In the genomic region with DNA sequence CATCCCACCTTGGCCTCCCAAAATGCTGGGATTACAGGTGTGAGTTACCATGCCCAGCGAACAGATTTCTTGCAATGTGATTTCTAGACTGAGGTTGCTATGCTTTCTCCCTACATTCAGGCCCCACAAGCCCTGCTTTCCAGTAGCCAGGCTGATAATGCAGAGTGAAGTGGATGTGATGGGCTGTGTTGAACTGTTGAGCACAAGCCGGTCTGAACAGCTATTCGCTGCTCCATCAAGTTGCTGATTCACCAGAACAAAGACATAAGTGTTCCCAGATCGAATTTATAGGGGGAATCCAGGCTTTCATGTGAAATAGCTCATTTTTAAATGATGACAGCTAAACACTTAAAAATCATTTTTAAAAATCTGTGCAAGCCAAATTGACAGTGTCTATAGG, we compare ENCODE assay signal across 19 cellular contexts. TPM values are rescaled to one million over a fixed set of nuclear protein-coding genes. Genes with fewer than 3 reads are reported as not detected.
"Had no signal": no experiment of that assay in that cellular context is flagged by ENCODE, and none has a peak within 500 bp of the region (broad histone marks: within the 10 kb centered on the region; RNA-seq: fewer than 3 reads in every experiment).

No MANE protein-coding gene starts in this region.

- H3K27ac Mint-ChIP-seq: activated CD8-positive, alpha-beta memory T cell treated with anti-CD3 and anti-CD28 coated beads, Interleukin-2, amount 10 ng/mL, durations not matched to agents 7 days and 5 days; activated naive CD4-positive, alpha-beta T cell treated with anti-CD3 and anti-CD28 coated beads, Interleukin-2, amount 50 U/mL, for 72 hours; activated T-cell treated with anti-CD3 and anti-CD28 coated beads, Interleukin-2, amount 50 U/mL, for 24 hours had no signal

- H3K36me3 Mint-ChIP-seq: activated CD8-positive, alpha-beta memory T cell treated with anti-CD3 and anti-CD28 coated beads, Interleukin-2, amount 10 ng/mL, durations not matched to agents 7 days and 5 days; brain had no signal

- H3K4me1 ChIP-seq: stomach had no signal

- H3K9me3 ChIP-seq: esophagus squamous epithelium, stomach, thoracic aorta had no signal

- H3K27me3 ChIP-seq: esophagus squamous epithelium, stomach had no signal

- ATAC-seq: activated CD8-positive, alpha-beta memory T cell treated with anti-CD3 and anti-CD28 coated beads, Interleukin-2, amount 10 ng/mL, durations not matched to agents 7 days and 5 days; activated naive CD4-positive, alpha-beta T cell treated with anti-CD3 and anti-CD28 coated beads, Interleukin-2, amount 50 U/mL, for 72 hours had no signal

- H3K4me3 ChIP-seq: esophagus squamous epithelium, stomach, thoracic aorta had no signal

- H3K36me3 ChIP-seq: thoracic aorta had no signal

- H3K27ac ChIP-seq: esophagus squamous epithelium, stomach, thoracic aorta had no signal

- H3K4me3 Mint-ChIP-seq: activated CD8-positive, alpha-beta memory T cell treated with anti-CD3 and anti-CD28 coated beads, Interleukin-2, amount 10 ng/mL, durations not matched to agents 7 days and 5 days; activated T-cell treated with anti-CD3 and anti-CD28 coated beads, Interleukin-2, amount 50 U/mL, for 24 hours had no signal

- DNase-seq: activated CD4-positive, alpha-beta T cell treated with anti-CD3 and anti-CD28 coated beads, Interleukin-2, amount 50 U/mL, for 48 hours; activated CD8-positive, alpha-beta memory T cell treated with anti-CD3 and anti-CD28 coated beads, Interleukin-2, amount 10 ng/mL, durations not matched to agents 7 days and 5 days; activated effector memory CD4-positive, alpha-beta T cell treated with anti-CD3 and anti-CD28 coated beads, Interleukin-2, amount 50 U/mL, for 16 hours; activated T-cell treated with anti-CD3 and anti-CD28 coated beads, Interleukin-2, amount 50 U/mL, for 24 hours; amniotic stem cell; effector CD8-positive, alpha-beta T cell; esophagus squamous epithelium; glutamatergic neuron; stimulated activated CD4-positive, alpha-beta T cell treated with anti-CD3 and anti-CD28 coated beads, Interleukin-12 subunit alpha, Interleukin-12 subunit beta, amount 100 ng/mL, for 4 hours; stimulated activated CD4-positive, alpha-beta T cell treated with anti-CD3 and anti-CD28 coated beads, Interleukin-2, amount 100 ng/mL, for 24 hours; stomach; T-helper 1 cell; T1000 had no signal

- H3K9me3 Mint-ChIP-seq: activated naive CD4-positive, alpha-beta T cell treated with anti-CD3 and anti-CD28 coated beads, Interleukin-2, amount 50 U/mL, for 72 hours had no signal

RNA-seq across cellular contexts. Expression of gene CNGA1, which starts 8.0 kb away (rescaled TPM):
- total RNA-seq: activated CD8-positive, alpha-beta memory T cell treated with anti-CD3 and anti-CD28 coated beads, Interleukin-2, amount 10 ng/mL, durations not matched to agents 7 days and 5 days; endothelial cell of umbilical vein; pulmonary artery endothelial cell had no signal
- polyA plus RNA-seq: endothelial cell of umbilical vein, neural cell had no signal
